30 cellular contexts compared by ENCODE assay signal in the genomic region with DNA sequence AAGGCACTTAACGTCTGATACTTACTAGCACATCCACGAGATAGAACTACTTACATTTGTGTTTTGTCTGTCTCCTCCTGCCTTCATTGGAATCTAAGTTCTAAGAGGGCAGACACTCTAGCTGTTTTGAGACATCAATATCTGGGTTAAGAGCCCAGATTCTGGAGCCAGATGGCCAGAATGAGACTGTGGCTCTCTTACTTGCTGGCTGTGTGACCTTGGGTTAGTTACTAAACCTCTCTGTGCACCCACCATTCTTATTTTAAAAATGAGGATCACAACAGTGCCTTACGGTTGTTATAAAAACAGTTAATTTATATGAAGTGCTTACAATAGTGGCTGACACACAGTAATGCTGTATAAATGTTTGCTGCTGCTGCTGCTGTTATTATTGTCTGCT. TPM values are rescaled to one million over a fixed set of nuclear protein-coding genes. Genes with fewer than 3 reads are reported as not detected.
DNase-seq lines count a peak whose midpoint lies in the region; ATAC-seq, FAIRE-seq and TF ChIP-seq lines count a peak whose summit lies in the region.
"Had no signal": no experiment of that assay in that cellular context is flagged by ENCODE, and none has a peak within 500 bp of the region (broad histone marks: within the 10 kb centered on the region; RNA-seq: fewer than 3 reads in every experiment).

No MANE protein-coding gene starts in this region.

- H3K27me3 Mint-ChIP-seq in activated T-cell treated with anti-CD3 and anti-CD28 coated beads, Interleukin-2, amount 50 U/mL, for 24 hours, result no peaks in the 10 kb centered on the region
- no peaks in the 10 kb centered on the region for H3K27me3 Mint-ChIP-seq in activated naive CD8-positive, alpha-beta T cell treated with anti-CD3 and anti-CD28 coated beads, Interleukin-2, amount 50 U/mL, for 24 hours

- no peak overlapping the region for H3K4me3 Mint-ChIP-seq in activated T-cell treated with anti-CD3 and anti-CD28 coated beads, Interleukin-2, amount 50 U/mL, for 24 hours
- H3K4me3 Mint-ChIP-seq in activated naive CD8-positive, alpha-beta T cell treated with anti-CD3 and anti-CD28 coated beads, Interleukin-2, amount 50 U/mL, for 24 hours, result no peak overlapping the region
- peak overlapping the region; percentile 38 for H3K4me3 Mint-ChIP-seq in stimulated activated effector memory CD8-positive, alpha-beta T cell treated with anti-CD3 and anti-CD28 coated beads, Interleukin-12 subunit alpha, Interleukin-12 subunit beta, amount 100 ng/mL, for 72 hours
- H3K4me3 Mint-ChIP-seq: H9 had no signal

- peak overlapping the region; percentile 74 for H3K27ac Mint-ChIP-seq in activated T-cell treated with anti-CD3 and anti-CD28 coated beads, Interleukin-2, amount 50 U/mL, for 24 hours
- peak overlapping the region; percentile 79 for H3K27ac Mint-ChIP-seq in activated naive CD8-positive, alpha-beta T cell treated with anti-CD3 and anti-CD28 coated beads, Interleukin-2, amount 50 U/mL, for 24 hours
- H3K27ac Mint-ChIP-seq in stimulated activated effector memory CD8-positive, alpha-beta T cell treated with anti-CD3 and anti-CD28 coated beads, Interleukin-12 subunit alpha, Interleukin-12 subunit beta, amount 100 ng/mL, for 72 hours, result peak overlapping the region; percentile 88
- H3K27ac Mint-ChIP-seq: activated T-helper 2 cell treated with anti-CD3 and anti-CD28 coated beads, Interferon-gamma antibody, Interleukin-2, Interleukin-4, amounts not matched to agents 10 μg/mL and 5 μg/mL and 100 μg/mL, durations not matched to agents 14 hours and 24 hours and 36 hours had no signal

- no peaks in the 10 kb centered on the region for H3K9me3 ChIP-seq in left lung
- H3K9me3 ChIP-seq: esophagus muscularis mucosa, gastrocnemius medialis, suprapubic skin, uterus had no signal

- H3K9me3 Mint-ChIP-seq in activated T-cell treated with anti-CD3 and anti-CD28 coated beads, Interleukin-2, amount 50 U/mL, for 24 hours, result no peaks in the 10 kb centered on the region
- H3K9me3 Mint-ChIP-seq in activated naive CD8-positive, alpha-beta T cell treated with anti-CD3 and anti-CD28 coated beads, Interleukin-2, amount 50 U/mL, for 24 hours, result no peaks in the 10 kb centered on the region
- no peaks in the 10 kb centered on the region for H3K9me3 Mint-ChIP-seq in stimulated activated effector memory CD8-positive, alpha-beta T cell treated with anti-CD3 and anti-CD28 coated beads, Interleukin-12 subunit alpha, Interleukin-12 subunit beta, amount 100 ng/mL, for 72 hours
- H3K9me3 Mint-ChIP-seq: activated T-helper 2 cell treated with anti-CD3 and anti-CD28 coated beads, Interferon-gamma antibody, Interleukin-2, Interleukin-4, amounts not matched to agents 10 μg/mL and 5 μg/mL and 100 μg/mL, durations not matched to agents 14 hours and 24 hours and 36 hours; H9 had no signal

- no peak for TF ChIP-seq CTCF in left lung (IDR thresholded peaks at IDR 0.05)

- peaks cover 86% of the 10 kb centered on the region for H3K36me3 Mint-ChIP-seq in activated T-cell treated with anti-CD3 and anti-CD28 coated beads, Interleukin-2, amount 50 U/mL, for 24 hours (ENCODE audit: low read depth)
- H3K36me3 Mint-ChIP-seq in activated naive CD8-positive, alpha-beta T cell treated with anti-CD3 and anti-CD28 coated beads, Interleukin-2, amount 50 U/mL, for 24 hours (ENCODE audit: low read depth), result peaks cover 55% of the 10 kb centered on the region
- peaks cover 59% of the 10 kb centered on the region for H3K36me3 Mint-ChIP-seq in stimulated activated effector memory CD8-positive, alpha-beta T cell treated with anti-CD3 and anti-CD28 coated beads, Interleukin-12 subunit alpha, Interleukin-12 subunit beta, amount 100 ng/mL, for 72 hours

- H3K27ac ChIP-seq in left lung, result no peak overlapping the region
- H3K27ac ChIP-seq: esophagus muscularis mucosa, gastrocnemius medialis, KMS-11, suprapubic skin had no signal

- ATAC-seq in activated naive CD8-positive, alpha-beta T cell treated with anti-CD3 and anti-CD28 coated beads, Interleukin-2, amount 50 U/mL, for 24 hours, result no peak
- no peak for ATAC-seq in stimulated activated effector memory CD8-positive, alpha-beta T cell treated with anti-CD3 and anti-CD28 coated beads, Interleukin-12 subunit alpha, Interleukin-12 subunit beta, amount 100 ng/mL, for 72 hours
- no peak for ATAC-seq in left lung
- ATAC-seq in HG03460 (IDR thresholded peaks at IDR 0.05; ENCODE audit: unreplicated experiment), result no peak
- ATAC-seq: gastrocnemius medialis, PC-3 had no signal

- intact Hi-C loops in left lung (cut with DNase I), result no loop called here

- no peak for DNase-seq in activated T-cell treated with anti-CD3 and anti-CD28 coated beads, Interleukin-2, amount 50 U/mL, for 24 hours
- DNase-seq in activated T-cell treated with anti-CD3 and anti-CD28 coated beads, Interleukin-2, amount 50 U/mL, for 48 hours, result no peak
- no peak for DNase-seq in GM19239 (ENCODE audit: insufficient read length, low spot score)
- DNase-seq in activated naive CD8-positive, alpha-beta T cell treated with anti-CD3 and anti-CD28 coated beads, Interleukin-2, amount 50 U/mL, for 24 hours, result no peak
- no peak for DNase-seq in stimulated activated effector memory CD8-positive, alpha-beta T cell treated with anti-CD3 and anti-CD28 coated beads, Interleukin-12 subunit alpha, Interleukin-12 subunit beta, amount 100 ng/mL, for 72 hours (ENCODE audit: low spot score in 2 of 2)
- DNase-seq in SW 1271 (lab: John Stamatoyannopoulos, UW), result no peak
- DNase-seq in left lung, result no peak
- DNase-seq: DMS53; effector CD8-positive, alpha-beta T cell; gastrocnemius medialis; GF-D8; H9; hypothalamus; islet precursor cell; NCI-H1930; NCI-H2227 treated with DMSO at 0.1 percent for 48 hours; NCI-H82; PC-3; retina; SHP77; stimulated activated CD4-positive, alpha-beta T cell treated with anti-CD3 and anti-CD28 coated beads, Interleukin-12 subunit alpha, Interleukin-12 subunit beta, amount 100 ng/mL, for 4 hours; uterus had no signal

- H3K36me3 ChIP-seq in left lung, result peaks cover 0 to 59% of the 10 kb centered on the region in 2 donors
- H3K36me3 ChIP-seq: gastrocnemius medialis, uterus had no signal

- peaks cover 5 to 27% of the 10 kb centered on the region in 2 donors for H3K4me1 ChIP-seq in left lung

- FAIRE-seq in GM19239 (lab: Jason Lieb, UNC), result peak; percentile 58

- H3K4me1 Mint-ChIP-seq in activated T-cell treated with anti-CD3 and anti-CD28 coated beads, Interleukin-2, amount 50 U/mL, for 24 hours (ENCODE audit: low read depth), result peaks cover 53% of the 10 kb centered on the region
- H3K4me1 Mint-ChIP-seq in activated naive CD8-positive, alpha-beta T cell treated with anti-CD3 and anti-CD28 coated beads, Interleukin-2, amount 50 U/mL, for 24 hours, result peaks cover 63% of the 10 kb centered on the region
- peaks cover 49% of the 10 kb centered on the region for H3K4me1 Mint-ChIP-seq in stimulated activated effector memory CD8-positive, alpha-beta T cell treated with anti-CD3 and anti-CD28 coated beads, Interleukin-12 subunit alpha, Interleukin-12 subunit beta, amount 100 ng/mL, for 72 hours
- H3K4me1 Mint-ChIP-seq: H9 had no signal

- H3K27me3 ChIP-seq in left lung, result no peaks in the 10 kb centered on the region
- H3K27me3 ChIP-seq: esophagus muscularis mucosa, gastrocnemius medialis, suprapubic skin, uterus had no signal

- no peak overlapping the region for H3K4me3 ChIP-seq in left lung
- H3K4me3 ChIP-seq: esophagus muscularis mucosa, gastrocnemius medialis, lung, suprapubic skin, uterus had no signal

RNA-seq across cellular contexts. Expression of a gene that starts 7.7 kb away (rescaled TPM):
- total RNA-seq in left lung, result 1 to 10 TPM; 5.2 to 6.0 TPM

RNA-seq across cellular contexts. Expression of a gene that starts 57.7 kb away (rescaled TPM):
- total RNA-seq in left lung, result not detected
- total RNA-seq: activated CD8-positive, alpha-beta memory T cell treated with anti-CD3 and anti-CD28 coated beads for 36 hours; activated T-helper 2 cell treated with anti-CD3 and anti-CD28 coated beads, Interferon-gamma antibody, Interleukin-2, Interleukin-4, amounts not matched to agents 10 μg/mL and 5 μg/mL and 100 μg/mL, durations not matched to agents 14 hours and 24 hours and 36 hours; gastrocnemius medialis; H9; osteoblast; PC-3 had no signal
